ENCODE assay signal across 14 cellular contexts in genomic region chrX:48913605-48914366, GRCh38. TPM values are rescaled to one million over a fixed set of nuclear protein-coding genes. Genes with fewer than 3 reads are reported as not detected.
DNase-seq lines count a peak whose midpoint lies in the region; ATAC-seq and TF ChIP-seq lines count a peak whose summit lies in the region.
"Had no signal": no experiment of that assay in that cellular context is flagged by ENCODE, and none has a peak within 500 bp of the region (broad histone marks: within the 10 kb centered on the region; RNA-seq: fewer than 3 reads in every experiment).

No MANE protein-coding gene starts in this region.

- CTCF ChIA-PET in CD4-positive, alpha-beta T cell (lab: Charles Lee) = no interaction called here
- CTCF ChIA-PET in activated CD8-positive, alpha-beta T cell treated with anti-CD3 and anti-CD28 coated beads, Interleukin-2, amount 10 ng/mL, durations not matched to agents 7 days and 5 days (lab: Charles Lee) = interaction anchor here (1.0 kb wide), 1 partner anchor 24 kb away, joined by 3 read pairs; no protein-coding TSS in a partner anchor

- H3F3A ChIP-seq in GM23338 (replicated peaks; ENCODE audit: low read depth) = peaks cover 37% of the 10 kb centered on the region

- no peak for TF ChIP-seq CTCF in CD4-positive, alpha-beta T cell (IDR thresholded peaks at IDR 0.05)
- TF ChIP-seq CTCF in GM23338 (conservative IDR thresholded peaks at IDR 0.05; ENCODE audit: low read depth in 2 of 2) = no peak
- no peak for TF ChIP-seq CTCF in gastroesophageal sphincter (IDR thresholded peaks at IDR 0.05)

- H3K27me3 Mint-ChIP-seq in CD4-positive, alpha-beta T cell = peaks cover 5% of the 10 kb centered on the region
- H3K27me3 Mint-ChIP-seq in GM23338 (ENCODE audit: insufficient read depth, low read depth, poor library complexity) (peaks cover 28% of the 10 kb centered on the region), immature natural killer cell (ENCODE audit: low read depth in 3 of 3) (peaks cover 22 to 33% (median 26%) of the 10 kb centered on the region in 3 donors)
- H3K27me3 Mint-ChIP-seq in activated CD8-positive, alpha-beta T cell treated with anti-CD3 and anti-CD28 coated beads, Interleukin-2, amount 10 ng/mL, durations not matched to agents 7 days and 5 days (ENCODE audit: low read depth) = no peaks in the 10 kb centered on the region

- intact Hi-C loops in CD4-positive, alpha-beta T cell (cut with DNase I, micrococcal nuclease) = loop anchor here (5.0 to 10.0 kb wide), 4 partner anchors 34 to 1259 kb away; partner anchors contain the start of genes ELK1 (in 1 of the 2) and UXT (in 1 of the 2)

- H3K27ac ChIP-seq in CD4-positive, alpha-beta T cell (ENCODE audit: low read depth, low read length) = no peak overlapping the region
- H3K27ac ChIP-seq in GM23338 (ENCODE audit: low read depth) = peak overlapping the region; percentile 96; the same call in 1 of the 2 replicates
- H3K27ac ChIP-seq in gastroesophageal sphincter = no peak overlapping the region
- H3K27ac ChIP-seq: parathyroid adenoma, skin epidermis had no signal

- no peak for TF ChIP-seq POLR2A in gastroesophageal sphincter (IDR thresholded peaks at IDR 0.05)

- no peaks in the 10 kb centered on the region for H3K9me2 ChIP-seq in GM23338 (ENCODE audit: insufficient read depth)

- no peaks in the 10 kb centered on the region for H3K9me3 ChIP-seq in CD4-positive, alpha-beta T cell (ENCODE audit: control insufficient read depth, low read length)
- no peaks in the 10 kb centered on the region for H3K9me3 ChIP-seq in gastroesophageal sphincter
- H3K9me3 ChIP-seq: BE2C, mucosa of descending colon had no signal

- POLR2A ChIA-PET in CD4-positive, alpha-beta T cell (lab: Charles Lee) = interaction anchor here (1.0 to 11.7 kb wide), 4 partner anchors 16 to 44 kb away, joined by 4 to 335 read pairs (median 52); partner anchors contain the start of genes PQBP1 and TIMM17B
- POLR2A ChIA-PET in activated CD8-positive, alpha-beta T cell treated with anti-CD3 and anti-CD28 coated beads, Interleukin-2, amount 10 ng/mL, durations not matched to agents 7 days and 5 days (lab: Charles Lee) = interaction anchor here (7.1 kb wide), 1 partner anchor 26 kb away, joined by 93 read pairs; no protein-coding TSS in a partner anchor

- H3K36me3 ChIP-seq in GM23338 (ENCODE audit: insufficient read depth) (peaks cover 34% of the 10 kb centered on the region; the same call in 1 of the 2 replicates), gastroesophageal sphincter (peaks cover 0 to 24% of the 10 kb centered on the region in 2 donors)
- H3K36me3 ChIP-seq: BE2C had no signal

- peak overlapping the region; percentile 98 for H3K4me3 Mint-ChIP-seq in CD4-positive, alpha-beta T cell
- H3K4me3 Mint-ChIP-seq in GM23338 (peak overlapping the region; percentile 98), immature natural killer cell (peak overlapping the region in 2 of 5 donors; percentile 15 to 50)
- H3K4me3 Mint-ChIP-seq in activated CD8-positive, alpha-beta T cell treated with anti-CD3 and anti-CD28 coated beads, Interleukin-2, amount 10 ng/mL, durations not matched to agents 7 days and 5 days = peak overlapping the region; percentile 31

- peaks cover 84% of the 10 kb centered on the region for H3K36me3 Mint-ChIP-seq in CD4-positive, alpha-beta T cell (ENCODE audit: low read depth)
- H3K36me3 Mint-ChIP-seq in GM23338 (ENCODE audit: low read depth) (peaks cover 66% of the 10 kb centered on the region), immature natural killer cell (peaks cover 0 to 22% (median 6%) of the 10 kb centered on the region in 3 donors)
- H3K36me3 Mint-ChIP-seq in activated CD8-positive, alpha-beta T cell treated with anti-CD3 and anti-CD28 coated beads, Interleukin-2, amount 10 ng/mL, durations not matched to agents 7 days and 5 days (ENCODE audit: low read depth) = peaks cover 45% of the 10 kb centered on the region

- H3K4me1 ChIP-seq in GM23338 (ENCODE audit: insufficient read depth) (peaks cover 18% of the 10 kb centered on the region; the same call in 1 of the 2 replicates), gastroesophageal sphincter (peaks cover 0 to 40% (median 7%) of the 10 kb centered on the region in 3 donors)
- H3K4me1 ChIP-seq: BE2C had no signal

- no peak overlapping the region for H2AFZ ChIP-seq in GM23338
- H2AFZ ChIP-seq: parathyroid adenoma had no signal

- H3K4me2 ChIP-seq in GM23338 = peak overlapping the region; percentile 82

- no peak for TF ChIP-seq EP300 in gastroesophageal sphincter (IDR thresholded peaks at IDR 0.05)

- H3K4me3 ChIP-seq in GM23338 (peak overlapping the region; percentile 87; the same call in 1 of the 2 replicates), gastroesophageal sphincter (no peak overlapping the region)
- H3K4me3 ChIP-seq: mucosa of descending colon, skin epidermis had no signal

- no peak for ATAC-seq in CD4-positive, alpha-beta T cell (ENCODE audit: poor library complexity)
- ATAC-seq in GM23338 = no peak
- ATAC-seq in activated CD8-positive, alpha-beta T cell treated with anti-CD3 and anti-CD28 coated beads, Interleukin-2, amount 10 ng/mL, durations not matched to agents 7 days and 5 days = no peak
- no peak for ATAC-seq in gastroesophageal sphincter
- ATAC-seq in GM18511 (IDR thresholded peaks at IDR 0.05; ENCODE audit: unreplicated experiment) = no peak
- no peak for ATAC-seq in GM21619 (IDR thresholded peaks at IDR 0.05; ENCODE audit: unreplicated experiment)
- ATAC-seq: left colon, mucosa of descending colon had no signal

- DNase-seq in CD4-positive, alpha-beta T cell = no peak
- DNase-seq in GM23338 (ENCODE audit: low spot score) (no peak), immature natural killer cell (no peak), NCI-H2171 treated with DMSO at 0.1 percent for 48 hours (lab: John Stamatoyannopoulos, UW) (no peak)
- DNase-seq in activated CD8-positive, alpha-beta T cell treated with anti-CD3 and anti-CD28 coated beads, Interleukin-2, amount 10 ng/mL, durations not matched to agents 7 days and 5 days = no peak
- DNase-seq: BE2C, left colon, NCI-H187 had no signal

- peak overlapping the region; percentile 94 for H3K27ac Mint-ChIP-seq in CD4-positive, alpha-beta T cell
- H3K27ac Mint-ChIP-seq in GM23338 (no peak overlapping the region; the same call in 1 of the 2 replicates), immature natural killer cell (peak overlapping the region in 4 of 6 donors; percentile 50 to 67 (median 60))
- H3K27ac Mint-ChIP-seq in activated CD8-positive, alpha-beta T cell treated with anti-CD3 and anti-CD28 coated beads, Interleukin-2, amount 10 ng/mL, durations not matched to agents 7 days and 5 days = no peak overlapping the region

- WGBS in gastroesophageal sphincter (ENCODE audit: low coverage in 1 of 2), 2 donors = 80% methylated on average over 1 of the region's 5 CpGs; no CpG with 5 or more reads in 1 of the 2 donors

- peaks cover 13% of the 10 kb centered on the region for H4K20me1 ChIP-seq in GM23338 (replicated peaks; ENCODE audit: insufficient read depth)

- H3K79me2 ChIP-seq in GM23338 (replicated peaks; ENCODE audit: insufficient read depth) = peaks cover 54% of the 10 kb centered on the region

- H3K9me3 Mint-ChIP-seq in CD4-positive, alpha-beta T cell = no peaks in the 10 kb centered on the region
- H3K9me3 Mint-ChIP-seq in GM23338 = peaks cover 10% of the 10 kb centered on the region
- H3K9me3 Mint-ChIP-seq in activated CD8-positive, alpha-beta T cell treated with anti-CD3 and anti-CD28 coated beads, Interleukin-2, amount 10 ng/mL, durations not matched to agents 7 days and 5 days (ENCODE audit: insufficient read depth) = no peaks in the 10 kb centered on the region
- peaks cover 0 to 2% (median 0%) of the 10 kb centered on the region in 6 donors for H3K9me3 Mint-ChIP-seq in immature natural killer cell

- H3K4me1 Mint-ChIP-seq in CD4-positive, alpha-beta T cell (ENCODE audit: low read depth) = peaks cover 55% of the 10 kb centered on the region
- H3K4me1 Mint-ChIP-seq in GM23338 (peaks cover 34% of the 10 kb centered on the region), immature natural killer cell (peaks cover 52% of the 10 kb centered on the region in 2 donors)
- peaks cover 58% of the 10 kb centered on the region for H3K4me1 Mint-ChIP-seq in activated CD8-positive, alpha-beta T cell treated with anti-CD3 and anti-CD28 coated beads, Interleukin-2, amount 10 ng/mL, durations not matched to agents 7 days and 5 days (ENCODE audit: low read depth)

- no peaks in the 10 kb centered on the region for H3K27me3 ChIP-seq in CD4-positive, alpha-beta T cell (ENCODE audit: control insufficient read depth, insufficient read depth, low read length)
- no peaks in the 10 kb centered on the region for H3K27me3 ChIP-seq in GM23338 (ENCODE audit: insufficient read depth)
- no peaks in the 10 kb centered on the region for H3K27me3 ChIP-seq in gastroesophageal sphincter
- H3K27me3 ChIP-seq: BE2C had no signal

RNA-seq across cellular contexts. Expression of gene SLC35A2, which starts 2.3 kb away (rescaled TPM):
- 10 to 100 TPM; 19.1 to 21.8 TPM for total RNA-seq in CD4-positive, alpha-beta T cell
- 16.4 and 17.7 TPM in 2 replicates for total RNA-seq in GM23338 (2014; rRNA removed; shearing (Covaris generic))
- 13.0 and 20.6 TPM in 2 replicates for polyA plus RNA-seq in GM23338 (2016; fragmentation: Nextera tagmentation; extraction: Ambion mirVana)
- total RNA-seq in activated CD8-positive, alpha-beta T cell treated with anti-CD3 and anti-CD28 coated beads, Interleukin-2, amount 10 ng/mL, durations not matched to agents 7 days and 5 days = 10 to 100 TPM; 14.8 to 15.3 TPM
- polyA plus RNA-seq in immature natural killer cell = 10 to 100 TPM; 17.0 to 20.6 (median 20.2) TPM
- total RNA-seq in gastroesophageal sphincter = 10 to 100 TPM in 3 of 4 donors, 1 to 10 TPM in 1; 8.1 to 12.8 (median 11.9) TPM

RNA-seq across cellular contexts. Expression of gene PIM2, which starts 5.0 kb away (rescaled TPM):
- total RNA-seq in CD4-positive, alpha-beta T cell = 100 to 1,000 TPM; 212 to 225 TPM
- total RNA-seq in GM23338 (2014; rRNA removed; shearing (Covaris generic)) = 336 and 359 TPM in 2 replicates
- polyA plus RNA-seq in GM23338 (2016; fragmentation: Nextera tagmentation; extraction: Ambion mirVana) (232 and 237 TPM in 2 replicates), immature natural killer cell (100 to 1,000 TPM in 2 of 3 donors, 10 to 100 TPM in 1; 86.0 to 158 (median 146) TPM)
- 10 to 100 TPM; 51.3 to 53.6 TPM for total RNA-seq in activated CD8-positive, alpha-beta T cell treated with anti-CD3 and anti-CD28 coated beads, Interleukin-2, amount 10 ng/mL, durations not matched to agents 7 days and 5 days
- 1 to 10 TPM; 4.7 to 7.4 (median 7.0) TPM for total RNA-seq in gastroesophageal sphincter

RNA-seq across cellular contexts. Expression of gene PQBP1, which starts 16.1 kb away (rescaled TPM):
- total RNA-seq in CD4-positive, alpha-beta T cell = 10 to 100 TPM; 73.0 to 76.6 TPM
- total RNA-seq in GM23338 (2014; rRNA removed; shearing (Covaris generic)) = 53.2 and 63.4 TPM in 2 replicates
- polyA plus RNA-seq in GM23338 (2016; fragmentation: Nextera tagmentation; extraction: Ambion mirVana) = 121 and 130 TPM in 2 replicates
- 10 to 100 TPM; 63.9 to 70.8 TPM for total RNA-seq in activated CD8-positive, alpha-beta T cell treated with anti-CD3 and anti-CD28 coated beads, Interleukin-2, amount 10 ng/mL, durations not matched to agents 7 days and 5 days
- polyA plus RNA-seq in immature natural killer cell = 100 to 1,000 TPM in 2 of 3 donors, 10 to 100 TPM in 1; 92.6 to 118 (median 108) TPM
- 10 to 100 TPM; 47.8 to 79.8 (median 69.4) TPM for total RNA-seq in gastroesophageal sphincter

RNA-seq across cellular contexts. Expression of gene TIMM17B, which starts 16.2 kb away (rescaled TPM):
- 10 to 100 TPM; 40.0 to 40.3 TPM for total RNA-seq in CD4-positive, alpha-beta T cell
- total RNA-seq in GM23338 (2014; rRNA removed; shearing (Covaris generic)) = 61.3 and 67.1 TPM in 2 replicates
- 147 and 158 TPM in 2 replicates for polyA plus RNA-seq in GM23338 (2016; fragmentation: Nextera tagmentation; extraction: Ambion mirVana)
- 10 to 100 TPM; 41.6 to 44.1 TPM for total RNA-seq in activated CD8-positive, alpha-beta T cell treated with anti-CD3 and anti-CD28 coated beads, Interleukin-2, amount 10 ng/mL, durations not matched to agents 7 days and 5 days
- 10 to 100 TPM; 76.0 to 88.2 (median 85.3) TPM for polyA plus RNA-seq in immature natural killer cell
- total RNA-seq in gastroesophageal sphincter = 10 to 100 TPM; 38.0 to 57.7 (median 39.5) TPM

RNA-seq across cellular contexts. Expression of gene OTUD5, which starts 43.6 kb away (rescaled TPM):
- total RNA-seq in CD4-positive, alpha-beta T cell = 10 to 100 TPM; 81.3 to 92.1 TPM
- 45.4 and 56.5 TPM in 2 replicates for total RNA-seq in GM23338 (2014; rRNA removed; shearing (Covaris generic))
- polyA plus RNA-seq in GM23338 (2016; fragmentation: Nextera tagmentation; extraction: Ambion mirVana) (23.5 and 28.7 TPM in 2 replicates), immature natural killer cell (10 to 100 TPM; 25.2 to 35.5 (median 26.7) TPM)
- total RNA-seq in activated CD8-positive, alpha-beta T cell treated with anti-CD3 and anti-CD28 coated beads, Interleukin-2, amount 10 ng/mL, durations not matched to agents 7 days and 5 days = 10 to 100 TPM; 40.0 to 41.7 TPM
- total RNA-seq in gastroesophageal sphincter = 10 to 100 TPM; 36.8 to 54.3 (median 47.7) TPM

Comparison
In these comparisons a context has a peak if more than half of its experiments do, and no peak if none do; other contexts are left out.
1. H3K27ac Mint-ChIP-seq: peak in CD4-positive, alpha-beta T cell (single experiment) and immature natural killer cell (4 of 6); none in GM23338 (single experiment) and activated CD8-positive, alpha-beta T cell treated with anti-CD3 and anti-CD28 coated beads, Interleukin-2, amount 10 ng/mL, durations not matched to agents 7 days and 5 days (single experiment).
2. RNA of gene PIM2, which starts 5.0 kb away (total RNA-seq): 336 to 359 TPM in GM23338, 212 to 225 TPM in CD4-positive, alpha-beta T cell and 51.3 to 53.6 TPM in activated CD8-positive, alpha-beta T cell treated with anti-CD3 and anti-CD28 coated beads, Interleukin-2, amount 10 ng/mL, durations not matched to agents 7 days and 5 days; 4.7 to 7.4 TPM in gastroesophageal sphincter; every median in the first group is over 4 times any median in the second.